In genomic region chr15:57321485-57321884, GRCh38 we compare ENCODE assay signal across 21 cellular contexts. TPM values are rescaled to one million over a fixed set of nuclear protein-coding genes. Genes with fewer than 3 reads are reported as not detected.
"Had no signal": no experiment of that assay in that cellular context is flagged by ENCODE, and none has a peak within 500 bp of the region (broad histone marks: within the 10 kb centered on the region; RNA-seq: fewer than 3 reads in every experiment).

No MANE protein-coding gene starts in this region.

- H3K27ac ChIP-seq: colonic mucosa, esophagus muscularis mucosa, pancreas, upper lobe of left lung had no signal

- H3K4me1 ChIP-seq: colonic mucosa, pancreas, testis had no signal

- H3K36me3 Mint-ChIP-seq: activated CD8-positive, alpha-beta memory T cell treated with anti-CD3 and anti-CD28 coated beads, Interleukin-2, amount 10 ng/mL, durations not matched to agents 7 days and 5 days; activated naive CD4-positive, alpha-beta T cell treated with anti-CD3 and anti-CD28 coated beads, Interleukin-2, amount 10 ng/mL, durations not matched to agents 7 days and 5 days; brain; naive B cell; stimulated activated effector memory CD8-positive, alpha-beta T cell treated with anti-CD3 and anti-CD28 coated beads, Interleukin-12 subunit alpha, Interleukin-12 subunit beta, amount 100 ng/mL, for 72 hours; WTC11 had no signal

- H3K9me3 Mint-ChIP-seq: activated CD4-positive, alpha-beta memory T cell treated with anti-CD3 and anti-CD28 coated beads, Interleukin-2, amount 10 ng/mL, durations not matched to agents 7 days and 5 days; activated naive CD4-positive, alpha-beta T cell treated with anti-CD3 and anti-CD28 coated beads, Interleukin-2, amount 10 ng/mL, durations not matched to agents 7 days and 5 days; activated naive CD8-positive, alpha-beta T cell treated with anti-CD3 and anti-CD28 coated beads, Interleukin-2, amount 50 U/mL, for 24 hours; activated T-cell treated with anti-CD3 and anti-CD28 coated beads, Interleukin-2, amount 50 U/mL, for 24 hours; naive B cell; stimulated activated effector memory CD8-positive, alpha-beta T cell treated with anti-CD3 and anti-CD28 coated beads, Interleukin-12 subunit alpha, Interleukin-12 subunit beta, amount 100 ng/mL, for 72 hours; T-helper 1 cell treated with Interleukin-12 subunit alpha and Interleukin-12 subunit beta and Interleukin-4 antibody, amounts not matched to agents 30 μg/mL and 1 μg/mL, for 36 hours; WTC11 had no signal

- H3K4me1 Mint-ChIP-seq: activated CD4-positive, alpha-beta memory T cell treated with anti-CD3 and anti-CD28 coated beads, Interleukin-2, amount 10 ng/mL, durations not matched to agents 7 days and 5 days; activated naive CD4-positive, alpha-beta T cell treated with anti-CD3 and anti-CD28 coated beads, Interleukin-2, amount 10 ng/mL, durations not matched to agents 7 days and 5 days had no signal

- H3K4me3 ChIP-seq: colonic mucosa, esophagus muscularis mucosa, heart right ventricle, mucosa of descending colon, pancreas, smooth muscle cell, testis, upper lobe of left lung had no signal

- H3K9me3 ChIP-seq: colonic mucosa, esophagus muscularis mucosa, mucosa of descending colon, pancreas, testis, upper lobe of left lung had no signal

- H3K4me3 Mint-ChIP-seq: activated CD4-positive, alpha-beta memory T cell treated with anti-CD3 and anti-CD28 coated beads, Interleukin-2, amount 10 ng/mL, durations not matched to agents 7 days and 5 days; activated CD4-positive, alpha-beta T cell treated with anti-CD3 and anti-CD28 coated beads for 36 hours; activated CD8-positive, alpha-beta memory T cell treated with anti-CD3 and anti-CD28 coated beads, Interleukin-2, amount 10 ng/mL, durations not matched to agents 7 days and 5 days; activated naive CD4-positive, alpha-beta T cell treated with anti-CD3 and anti-CD28 coated beads, Interleukin-2, amount 10 ng/mL, durations not matched to agents 7 days and 5 days; activated naive CD8-positive, alpha-beta T cell treated with anti-CD3 and anti-CD28 coated beads, Interleukin-2, amount 50 U/mL, for 24 hours; activated T-cell treated with anti-CD3 and anti-CD28 coated beads, Interleukin-2, amount 50 U/mL, for 24 hours; brain; stimulated activated effector memory CD8-positive, alpha-beta T cell treated with anti-CD3 and anti-CD28 coated beads, Interleukin-12 subunit alpha, Interleukin-12 subunit beta, amount 100 ng/mL, for 72 hours; T-helper 1 cell treated with Interleukin-12 subunit alpha and Interleukin-12 subunit beta and Interleukin-4 antibody, amounts not matched to agents 30 μg/mL and 1 μg/mL, for 36 hours; WTC11 had no signal

- DNase-seq: activated CD4-positive, alpha-beta memory T cell treated with anti-CD3 and anti-CD28 coated beads, Interleukin-2, amount 10 ng/mL, durations not matched to agents 7 days and 5 days; activated CD4-positive, alpha-beta T cell treated with anti-CD3 and anti-CD28 coated beads for 36 hours; activated CD8-positive, alpha-beta memory T cell treated with anti-CD3 and anti-CD28 coated beads, Interleukin-2, amount 10 ng/mL, durations not matched to agents 7 days and 5 days; activated naive CD4-positive, alpha-beta T cell treated with anti-CD3 and anti-CD28 coated beads, Interleukin-2, amount 10 ng/mL, durations not matched to agents 7 days and 5 days; activated naive CD8-positive, alpha-beta T cell treated with anti-CD3 and anti-CD28 coated beads, Interleukin-2, amount 50 U/mL, for 24 hours; activated T-cell treated with anti-CD3 and anti-CD28 coated beads, Interleukin-2, amount 50 U/mL, for 24 hours; central memory CD4-positive, alpha-beta T cell; colonic mucosa; pancreas; stimulated activated CD4-positive, alpha-beta T cell treated with anti-CD3 and anti-CD28 coated beads, Interleukin-4, amount 100 ng/mL, for 24 hours; testis; upper lobe of left lung had no signal

- H3K4me2 ChIP-seq: smooth muscle cell had no signal

- H3K27me3 Mint-ChIP-seq: activated CD4-positive, alpha-beta memory T cell treated with anti-CD3 and anti-CD28 coated beads, Interleukin-2, amount 10 ng/mL, durations not matched to agents 7 days and 5 days; activated CD4-positive, alpha-beta T cell treated with anti-CD3 and anti-CD28 coated beads for 36 hours; activated CD8-positive, alpha-beta memory T cell treated with anti-CD3 and anti-CD28 coated beads, Interleukin-2, amount 10 ng/mL, durations not matched to agents 7 days and 5 days; activated naive CD4-positive, alpha-beta T cell treated with anti-CD3 and anti-CD28 coated beads, Interleukin-2, amount 10 ng/mL, durations not matched to agents 7 days and 5 days; activated naive CD8-positive, alpha-beta T cell treated with anti-CD3 and anti-CD28 coated beads, Interleukin-2, amount 50 U/mL, for 24 hours; activated T-cell treated with anti-CD3 and anti-CD28 coated beads, Interleukin-2, amount 50 U/mL, for 24 hours had no signal

- FAIRE-seq: pancreas had no signal

- H3K36me3 ChIP-seq: colonic mucosa, esophagus muscularis mucosa, heart right ventricle, pancreas, upper lobe of left lung had no signal

- H3K27me3 ChIP-seq: colonic mucosa, esophagus muscularis mucosa, heart right ventricle, pancreas, testis, upper lobe of left lung had no signal

- H3K27ac Mint-ChIP-seq: activated CD4-positive, alpha-beta memory T cell treated with anti-CD3 and anti-CD28 coated beads, Interleukin-2, amount 10 ng/mL, durations not matched to agents 7 days and 5 days; activated CD4-positive, alpha-beta T cell treated with anti-CD3 and anti-CD28 coated beads for 36 hours; activated CD8-positive, alpha-beta memory T cell treated with anti-CD3 and anti-CD28 coated beads, Interleukin-2, amount 10 ng/mL, durations not matched to agents 7 days and 5 days; activated naive CD8-positive, alpha-beta T cell treated with anti-CD3 and anti-CD28 coated beads, Interleukin-2, amount 50 U/mL, for 24 hours; activated T-cell treated with anti-CD3 and anti-CD28 coated beads, Interleukin-2, amount 50 U/mL, for 24 hours; stimulated activated effector memory CD8-positive, alpha-beta T cell treated with anti-CD3 and anti-CD28 coated beads, Interleukin-12 subunit alpha, Interleukin-12 subunit beta, amount 100 ng/mL, for 72 hours; T-helper 1 cell treated with Interleukin-12 subunit alpha and Interleukin-12 subunit beta and Interleukin-4 antibody, amounts not matched to agents 30 μg/mL and 1 μg/mL, for 36 hours; WTC11 had no signal

RNA-seq across cellular contexts. Expression of gene CGNL1, which starts 54.8 kb away (rescaled TPM):
- total RNA-seq: activated CD4-positive, alpha-beta memory T cell treated with anti-CD3 and anti-CD28 coated beads, Interleukin-2, amount 10 ng/mL, durations not matched to agents 7 days and 5 days; activated CD4-positive, alpha-beta T cell treated with anti-CD3 and anti-CD28 coated beads for 36 hours; activated CD8-positive, alpha-beta memory T cell treated with anti-CD3 and anti-CD28 coated beads, Interleukin-2, amount 10 ng/mL, durations not matched to agents 7 days and 5 days had no signal
